8 cellular contexts compared by ENCODE assay signal in genomic region chr1:157878059-157878458, GRCh38. TPM values are rescaled to one million over a fixed set of nuclear protein-coding genes. Genes with fewer than 3 reads are reported as not detected.
A peak's percentile ranks its signal among the peaks of the same experiment; 100 is the strongest.
DNase-seq lines count a peak whose midpoint lies in the region; ATAC-seq, FAIRE-seq and TF ChIP-seq lines count a peak whose summit lies in the region.

No MANE protein-coding gene starts in this region.

- CTCF ChIA-PET in endothelial cell of umbilical vein (lab: Charles Lee): interaction anchor here (0.6 to 1.6 kb wide), 13 partner anchors 14 to 1193 kb away, joined by 3 to 79 read pairs (median 4); no protein-coding TSS in a partner anchor

- H3K9me1 ChIP-seq in endothelial cell of umbilical vein (replicated peaks; ENCODE audit: control insufficient read depth, extremely low read depth, insufficient read depth, low read length): no peaks in the 10 kb centered on the region

- no peak overlapping the region for H3K9ac ChIP-seq in endothelial cell of umbilical vein (replicated peaks; ENCODE audit: extremely low read depth, insufficient read depth, low read length)

- H3K4me1 ChIP-seq in endothelial cell of umbilical vein (ENCODE audit: control insufficient read depth, extremely low read depth, insufficient read depth, low read length) (no peaks in the 10 kb centered on the region), suprapubic skin (no peaks in the 10 kb centered on the region)

- 21% methylated on average over 4 of the region's 4 CpGs for WGBS in suprapubic skin

- H3K27me3 ChIP-seq in endothelial cell of umbilical vein (ENCODE audit: control insufficient read depth in 2 of 2, insufficient read depth in 2 of 2, low read length in 2 of 2) (peaks cover 0 to 2% of the 10 kb centered on the region in 2 experiments), suprapubic skin (no peaks in the 10 kb centered on the region)

- TF ChIP-seq POLR2A in endothelial cell of umbilical vein (IDR thresholded peaks at IDR 0.05; ENCODE audit: low read depth, low read length) (no peak), suprapubic skin (IDR thresholded peaks at IDR 0.05) (no peak)

- H3K4me2 ChIP-seq in endothelial cell of umbilical vein (ENCODE audit: insufficient read depth, low read length): no peak overlapping the region

- H3K27ac Mint-ChIP-seq in osteocyte (ENCODE audit: unreplicated experiment): no peak overlapping the region

- no peak overlapping the region for H3K4me3 ChIP-seq in endothelial cell of umbilical vein (replicated peaks in 1 of 3; ENCODE audit: insufficient read depth in 1 of 3, low read depth in 1 of 3, low read length in 3 of 3)
- no peak overlapping the region for H3K4me3 ChIP-seq in suprapubic skin

- no peak for ATAC-seq in HG03354 (IDR thresholded peaks at IDR 0.05; ENCODE audit: poor library complexity, severe bottlenecking, unreplicated experiment)

- FAIRE-seq in endothelial cell of umbilical vein (lab: Jason Lieb, UNC): peak; percentile 24

- no peaks in the 10 kb centered on the region for H3K4me1 Mint-ChIP-seq in osteocyte (ENCODE audit: unreplicated experiment)

- H3K36me3 ChIP-seq in endothelial cell of umbilical vein (ENCODE audit: control insufficient read depth in 2 of 2, extremely low read depth in 1 of 2, insufficient read depth in 2 of 2, low read length in 2 of 2) (no peaks in the 10 kb centered on the region), suprapubic skin (no peaks in the 10 kb centered on the region)

- no peaks in the 10 kb centered on the region for H3K9me3 Mint-ChIP-seq in osteocyte (ENCODE audit: unreplicated experiment)

- no peak overlapping the region for H3K4me3 Mint-ChIP-seq in osteocyte (ENCODE audit: unreplicated experiment)

- peaks cover 12% of the 10 kb centered on the region for H3K27me3 Mint-ChIP-seq in osteocyte (ENCODE audit: unreplicated experiment)

- H3K27ac ChIP-seq in endothelial cell of umbilical vein (ENCODE audit: insufficient read depth, low read depth, low read length) (no peak overlapping the region), suprapubic skin (no peak overlapping the region)

- TF ChIP-seq CTCF in endothelial cell of umbilical vein (IDR thresholded peaks at IDR 0.05; ENCODE audit: extremely low read depth in 1 of 2, insufficient read depth in 1 of 2, low read depth in 1 of 2, low read length in 2 of 2) (peak in 1 of 2 donors; percentile 28), osteocyte (IDR thresholded peaks at IDR 0.05) (peak; percentile 48), suprapubic skin (IDR thresholded peaks at IDR 0.05) (no peak)

- POLR2A ChIA-PET in endothelial cell of umbilical vein (lab: Charles Lee): no interaction called here

- no peak overlapping the region for H2AFZ ChIP-seq in endothelial cell of umbilical vein (ENCODE audit: low read depth, low read length)

- no peaks in the 10 kb centered on the region for H3K79me2 ChIP-seq in endothelial cell of umbilical vein (ENCODE audit: control insufficient read depth, insufficient read depth, low read length)

- dilution Hi-C loops in endothelial cell of umbilical vein (cut with MboI; ENCODE audit: extremely low pct_ligation_motif_present, low sequenced_read_pairs): no loop called here

- no peak for TF ChIP-seq EP300 in suprapubic skin (IDR thresholded peaks at IDR 0.05)

- no peaks in the 10 kb centered on the region for H4K20me1 ChIP-seq in endothelial cell of umbilical vein (replicated peaks; ENCODE audit: control insufficient read depth, extremely low read depth, insufficient read depth, low read length)

- intact Hi-C loops in endothelial cell of umbilical vein (cut with micrococcal nuclease): loop anchor here (1.0 kb wide), 1 partner anchor 247 kb away; no protein-coding TSS in a partner anchor

- H3K36me3 Mint-ChIP-seq in osteocyte (ENCODE audit: unreplicated experiment): no peaks in the 10 kb centered on the region

- H3K9me3 ChIP-seq in endothelial cell of umbilical vein (replicated peaks; ENCODE audit: control insufficient read depth, insufficient read depth, low read length): no peaks in the 10 kb centered on the region
- H3K9me3 ChIP-seq in suprapubic skin: no peaks in the 10 kb centered on the region

- no TSS peak for BruUV-seq in endothelial cell of umbilical vein (replicated peaks; lab: Mats Ljungman, UMichigan)

- DNase-seq in SHP77 (lab: John Stamatoyannopoulos, UW) (peak; percentile 0 to 30), SHP77 treated with DMSO at 0.1 percent for 48 hours (lab: John Stamatoyannopoulos, UW) (no peak), NCI-H69 (lab: John Stamatoyannopoulos, UW) (peak; percentile 49), endothelial cell of umbilical vein (ENCODE audit: low read depth, low spot score) (peak; percentile 29), osteocyte (ENCODE audit: extremely low spot score, unreplicated experiment) (no peak), suprapubic skin (ENCODE audit: low spot score in 2 of 2) (no peak), hippocampal formation (lab: John Stamatoyannopoulos, UW) (no peak)

TF ChIP-seq in endothelial cell of umbilical vein, 7 proteins besides CTCF, POLR2A, EP300 and RAD21:
- no peak for TF ChIP-seq MYC (IDR thresholded peaks at IDR 0.05; ENCODE audit: low read depth, low read length)
- TF ChIP-seq MAX (IDR thresholded peaks at IDR 0.05; ENCODE audit: insufficient read depth, insufficient read length): no peak
- no peak for TF ChIP-seq POLR2AphosphoS5 (IDR thresholded peaks at IDR 0.05; ENCODE audit: insufficient read depth, low read depth, low read length)
- TF ChIP-seq GATA2 (IDR thresholded peaks at IDR 0.05; ENCODE audit: insufficient read depth, insufficient read length, low read depth, low read length): no peak
- no peak for TF ChIP-seq EZH2 (IDR thresholded peaks at IDR 0.05; ENCODE audit: borderline replicate concordance, low read depth, low read length, severe bottlenecking)
- TF ChIP-seq FOS (IDR thresholded peaks at IDR 0.05; ENCODE audit: borderline replicate concordance, insufficient read depth, low read length): no peak
- TF ChIP-seq JUN (IDR thresholded peaks at IDR 0.05; ENCODE audit: borderline replicate concordance, insufficient read depth, insufficient read length, low read depth): no peak

RNA-seq across cellular contexts. Expression of gene CD5L, which starts 36.5 kb away (rescaled TPM):
- not detected in 2 replicates for total RNA-seq in endothelial cell of umbilical vein
- not detected in 2 replicates for polyA plus RNA-seq in endothelial cell of umbilical vein
- not detected in 2 replicates for polyA plus RNA-seq in endothelial cell of umbilical vein (2011; cell fraction: cytosol; rRNA removed)
- not detected in 2 replicates for polyA plus RNA-seq in endothelial cell of umbilical vein (2011; cell fraction: nucleus; rRNA removed)
- polyA plus RNA-seq in endothelial cell of umbilical vein (2012): not detected in 2 replicates
- polyA minus RNA-seq in endothelial cell of umbilical vein: not detected in 2 replicates
- not detected for polyA minus RNA-seq in endothelial cell of umbilical vein (2011; cell fraction: cytosol; rRNA and poly(A)+ RNA removed)
- polyA minus RNA-seq in endothelial cell of umbilical vein (2011; cell fraction: nucleus; rRNA and poly(A)+ RNA removed): not detected in 2 replicates
- total RNA-seq in osteocyte: not detected in 2 replicates
- not detected for total RNA-seq in suprapubic skin

RNA-seq across cellular contexts. Expression of gene FCRL1, which starts 58.1 kb away (rescaled TPM):
- total RNA-seq in endothelial cell of umbilical vein (not detected in 2 replicates), osteocyte (not detected in 2 replicates), suprapubic skin (not detected)
- not detected in 2 replicates for polyA plus RNA-seq in endothelial cell of umbilical vein
- not detected in 2 replicates for polyA plus RNA-seq in endothelial cell of umbilical vein (2011; cell fraction: cytosol; rRNA removed)
- not detected in 2 replicates for polyA plus RNA-seq in endothelial cell of umbilical vein (2011; cell fraction: nucleus; rRNA removed)
- not detected in 2 replicates for polyA plus RNA-seq in endothelial cell of umbilical vein (2012)
- not detected in 2 replicates for polyA minus RNA-seq in endothelial cell of umbilical vein
- polyA minus RNA-seq in endothelial cell of umbilical vein (2011; cell fraction: cytosol; rRNA and poly(A)+ RNA removed): not detected
- not detected in 2 replicates for polyA minus RNA-seq in endothelial cell of umbilical vein (2011; cell fraction: nucleus; rRNA and poly(A)+ RNA removed)

Comparison
In these comparisons a context has a peak if more than half of its experiments do, and no peak if none do; other contexts are left out.
1. DNase-seq: peak in SHP77 (2 of 2), NCI-H69 (single experiment) and endothelial cell of umbilical vein (single experiment); none in SHP77 treated with DMSO at 0.1 percent for 48 hours (single experiment), osteocyte (single experiment), suprapubic skin (0 of 2) and hippocampal formation (0 of 2).